In the genomic region with DNA sequence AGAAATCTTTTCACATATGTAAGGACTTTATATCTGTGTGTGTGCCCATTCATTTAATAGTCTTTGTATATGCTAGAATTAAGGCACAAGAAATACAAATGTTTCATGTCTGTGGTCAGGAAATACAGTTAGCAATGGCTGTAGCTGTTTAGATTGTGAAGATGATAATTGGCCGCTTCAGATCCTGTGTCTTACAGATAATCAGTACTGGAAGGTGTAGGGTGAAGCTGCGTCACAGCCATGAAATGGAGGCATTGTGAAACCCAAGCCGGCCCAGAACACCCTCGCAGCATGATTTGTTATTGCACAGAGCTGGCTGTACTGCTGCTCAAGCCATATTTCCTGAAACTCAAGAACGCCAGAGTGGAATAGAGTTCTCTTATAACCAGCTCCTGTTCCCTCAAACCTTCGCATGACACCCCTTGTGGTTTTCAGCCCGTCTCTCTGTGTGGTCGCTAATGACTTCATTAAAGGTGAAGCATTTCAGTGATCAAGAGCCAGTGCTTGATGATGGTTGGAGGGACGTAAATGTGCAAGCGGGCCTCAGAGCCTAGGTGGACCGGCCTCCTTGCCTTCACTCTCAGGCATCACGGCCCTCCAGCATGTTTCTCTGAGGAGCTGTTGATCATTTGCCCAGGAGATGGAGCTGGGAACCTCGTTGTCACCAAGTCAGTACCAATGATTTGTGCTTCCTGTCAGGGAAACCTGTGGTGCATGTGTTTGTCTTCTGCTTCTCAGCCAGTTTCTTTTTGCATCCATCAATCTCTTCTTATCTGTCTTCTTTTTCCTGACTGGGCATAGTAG, we compare ENCODE assay signal across 8 cellular contexts.
DNase-seq lines count a peak whose midpoint lies in the region; ATAC-seq and TF ChIP-seq lines count a peak whose summit lies in the region.

No MANE protein-coding gene starts in this region.

- H3K27ac ChIP-seq in left ventricle myocardium inferior (replicated peaks), result no peak overlapping the region
- peak overlapping the region; percentile 61 for H3K27ac ChIP-seq in neutrophil

- no peaks in the 10 kb centered on the region for H3K36me3 ChIP-seq in left ventricle myocardium inferior
- H3K36me3 ChIP-seq in neutrophil, result no peaks in the 10 kb centered on the region

- H3K4me3 Mint-ChIP-seq in activated naive CD8-positive, alpha-beta T cell, result peak overlapping the region; percentile 66

- H3K4me1 Mint-ChIP-seq in activated naive CD8-positive, alpha-beta T cell (ENCODE audit: low read depth), result peaks cover 83% of the 10 kb centered on the region

- DNase-seq in Right ventricle myocardium superior (no peak), left ventricle myocardium inferior (no peak), kidney tubule cell (ENCODE audit: low spot score) (no peak)

- intact Hi-C loops in Right ventricle myocardium superior (cut with DNase I), result no loop called here
- intact Hi-C loops in left ventricle myocardium inferior (cut with micrococcal nuclease), result no loop called here

- H3K4me3 ChIP-seq in left ventricle myocardium inferior (no peak overlapping the region), neutrophil (ENCODE audit: low read depth in 1 of 2, low read length in 1 of 2) (no peak overlapping the region)

- H3K27me3 ChIP-seq in left ventricle myocardium inferior (ENCODE audit: low read depth) (peaks cover 11% of the 10 kb centered on the region), neutrophil (no peaks in the 10 kb centered on the region)

- no peaks in the 10 kb centered on the region for H3K9me3 Mint-ChIP-seq in activated naive CD8-positive, alpha-beta T cell (ENCODE audit: low read depth)

- no peaks in the 10 kb centered on the region for H3K36me3 Mint-ChIP-seq in activated naive CD8-positive, alpha-beta T cell

- no peaks in the 10 kb centered on the region for H3K27me3 Mint-ChIP-seq in activated naive CD8-positive, alpha-beta T cell

- H3K9me3 ChIP-seq in left ventricle myocardium inferior (replicated peaks) (no peaks in the 10 kb centered on the region), neutrophil (no peaks in the 10 kb centered on the region)

- H3K27ac Mint-ChIP-seq in activated naive CD8-positive, alpha-beta T cell, result peak overlapping the region; percentile 84

- TF ChIP-seq CTCF in left ventricle myocardium inferior (IDR thresholded peaks at IDR 0.05; ENCODE audit: borderline replicate concordance) (no peak), neutrophil (IDR thresholded peaks at IDR 0.05) (no peak)

- ATAC-seq in Right ventricle myocardium superior (ENCODE audit: poor library complexity) (peak; percentile 50), GM18517 (IDR thresholded peaks at IDR 0.05; ENCODE audit: unreplicated experiment) (no peak), HG03378 (IDR thresholded peaks at IDR 0.05; ENCODE audit: unreplicated experiment) (no peak), HG03108 (IDR thresholded peaks at IDR 0.05; ENCODE audit: unreplicated experiment) (no peak)

- H3K4me1 ChIP-seq in left ventricle myocardium inferior (no peaks in the 10 kb centered on the region), neutrophil (ENCODE audit: control insufficient read depth in 1 of 2, insufficient read depth in 1 of 2, low read depth in 1 of 2, low read length in 1 of 2) (peaks cover 40 to 55% of the 10 kb centered on the region in 2 experiments)
